Comparison of ENCODE assay signal across 26 cellular contexts in genomic region chr22:24526191-24526590, GRCh38. TPM values are rescaled to one million over a fixed set of nuclear protein-coding genes. Genes with fewer than 3 reads are reported as not detected.
"Had no signal": no experiment of that assay in that cellular context is flagged by ENCODE, and none has a peak within 500 bp of the region (broad histone marks: within the 10 kb centered on the region; RNA-seq: fewer than 3 reads in every experiment).

No MANE protein-coding gene starts in this region.

- H3K27ac Mint-ChIP-seq: activated CD4-positive, alpha-beta memory T cell treated with anti-CD3 and anti-CD28 coated beads, Interleukin-2, amount 10 ng/mL, durations not matched to agents 7 days and 5 days; activated CD4-positive, alpha-beta T cell treated with anti-CD3 and anti-CD28 coated beads, Interleukin-2, amount 10 ng/mL, durations not matched to agents 24 days and 14 days; activated naive CD4-positive, alpha-beta T cell treated with anti-CD3 and anti-CD28 coated beads, Interleukin-2, amount 50 U/mL, for 24 hours; activated naive CD8-positive, alpha-beta T cell treated with anti-CD3 and anti-CD28 coated beads, Interleukin-2, amount 50 U/mL, for 24 hours; dendritic cell treated with granulocyte-macrophage colony-stimulating factor and Interleukin-4, amounts not matched to agents 40 ng/mL and 50 ng/mL, for 4 days; nephron progenitor cell; progenitor cell of endocrine pancreas; stimulated activated effector memory CD8-positive, alpha-beta T cell treated with anti-CD3 and anti-CD28 coated beads, Interleukin-12 subunit alpha, Interleukin-12 subunit beta, amount 100 ng/mL, for 72 hours; stimulated activated naive CD8-positive, alpha-beta T cell treated with anti-CD3 and anti-CD28 coated beads, Interleukin-15, amount 100 ng/mL, for 72 hours; T-helper 1 cell treated with Interleukin-12 subunit alpha and Interleukin-12 subunit beta and Interleukin-4 antibody, amounts not matched to agents 30 μg/mL and 1 μg/mL, for 36 hours had no signal

- H3K4me3 ChIP-seq: esophagus muscularis mucosa, ovary, sigmoid colon, upper lobe of right lung had no signal

- H3K36me3 ChIP-seq: esophagus muscularis mucosa, ovary, sigmoid colon, upper lobe of right lung had no signal

- H3K27me3 ChIP-seq: esophagus muscularis mucosa, neutrophil, ovary, sigmoid colon, upper lobe of right lung had no signal

- H3K36me3 Mint-ChIP-seq: activated naive CD4-positive, alpha-beta T cell treated with anti-CD3 and anti-CD28 coated beads, Interleukin-2, amount 50 U/mL, for 24 hours; naive B cell; stimulated activated effector memory CD8-positive, alpha-beta T cell treated with anti-CD3 and anti-CD28 coated beads, Interleukin-12 subunit alpha, Interleukin-12 subunit beta, amount 100 ng/mL, for 72 hours had no signal

- H3K27ac ChIP-seq: esophagus muscularis mucosa, ovary, sigmoid colon, upper lobe of right lung, VCaP had no signal

- H3K4me3 Mint-ChIP-seq: activated CD4-positive, alpha-beta memory T cell treated with anti-CD3 and anti-CD28 coated beads, Interleukin-2, amount 10 ng/mL, durations not matched to agents 7 days and 5 days; activated CD4-positive, alpha-beta T cell treated with anti-CD3 and anti-CD28 coated beads, Interleukin-2, amount 10 ng/mL, durations not matched to agents 24 days and 14 days; activated naive CD4-positive, alpha-beta T cell treated with anti-CD3 and anti-CD28 coated beads, Interleukin-2, amount 50 U/mL, for 24 hours; activated naive CD8-positive, alpha-beta T cell treated with anti-CD3 and anti-CD28 coated beads, Interleukin-2, amount 50 U/mL, for 24 hours; activated T-cell treated with anti-CD3 and anti-CD28 coated beads, Interleukin-2, amount 50 U/mL, for 4 hours; activated T-helper 17 cell treated with anti-CD3 and anti-CD28 coated beads, Interleukin-2, amount 50 U/mL, for 72 hours; central memory CD8-positive, alpha-beta T cell; dendritic cell treated with granulocyte-macrophage colony-stimulating factor and Interleukin-4, amounts not matched to agents 40 ng/mL and 50 ng/mL, for 4 days; nephron progenitor cell; stimulated activated effector memory CD8-positive, alpha-beta T cell treated with anti-CD3 and anti-CD28 coated beads, Interleukin-12 subunit alpha, Interleukin-12 subunit beta, amount 100 ng/mL, for 72 hours; stimulated activated naive CD8-positive, alpha-beta T cell treated with anti-CD3 and anti-CD28 coated beads, Interleukin-15, amount 100 ng/mL, for 72 hours; T-helper 1 cell treated with Interleukin-12 subunit alpha and Interleukin-12 subunit beta and Interleukin-4 antibody, amounts not matched to agents 30 μg/mL and 1 μg/mL, for 36 hours had no signal

- DNase-seq: activated CD4-positive, alpha-beta memory T cell treated with anti-CD3 and anti-CD28 coated beads, Interleukin-2, amount 10 ng/mL, durations not matched to agents 7 days and 5 days; activated gamma-delta T cell treated with Interleukin-2 at 50 U/mL for 16 hours; foreskin melanocyte; mammary epithelial cell; small intestine had no signal

- H3K9me3 ChIP-seq: esophagus muscularis mucosa, neutrophil, ovary, sigmoid colon, upper lobe of right lung had no signal

- H3K9me3 Mint-ChIP-seq: activated CD4-positive, alpha-beta memory T cell treated with anti-CD3 and anti-CD28 coated beads, Interleukin-2, amount 10 ng/mL, durations not matched to agents 7 days and 5 days; activated CD4-positive, alpha-beta T cell treated with anti-CD3 and anti-CD28 coated beads, Interleukin-2, amount 10 ng/mL, durations not matched to agents 24 days and 14 days; activated naive CD4-positive, alpha-beta T cell treated with anti-CD3 and anti-CD28 coated beads, Interleukin-2, amount 50 U/mL, for 24 hours; activated naive CD8-positive, alpha-beta T cell treated with anti-CD3 and anti-CD28 coated beads, Interleukin-2, amount 50 U/mL, for 24 hours; activated T-cell treated with anti-CD3 and anti-CD28 coated beads, Interleukin-2, amount 50 U/mL, for 4 hours; activated T-helper 17 cell treated with anti-CD3 and anti-CD28 coated beads, Interleukin-2, amount 50 U/mL, for 72 hours; central memory CD8-positive, alpha-beta T cell; dendritic cell treated with granulocyte-macrophage colony-stimulating factor and Interleukin-4, amounts not matched to agents 40 ng/mL and 50 ng/mL, for 4 days; naive B cell; nephron progenitor cell; stimulated activated effector memory CD8-positive, alpha-beta T cell treated with anti-CD3 and anti-CD28 coated beads, Interleukin-12 subunit alpha, Interleukin-12 subunit beta, amount 100 ng/mL, for 72 hours; stimulated activated naive CD8-positive, alpha-beta T cell treated with anti-CD3 and anti-CD28 coated beads, Interleukin-15, amount 100 ng/mL, for 72 hours; T-helper 1 cell treated with Interleukin-12 subunit alpha and Interleukin-12 subunit beta and Interleukin-4 antibody, amounts not matched to agents 30 μg/mL and 1 μg/mL, for 36 hours had no signal

- H3K27me3 Mint-ChIP-seq: activated naive CD4-positive, alpha-beta T cell treated with anti-CD3 and anti-CD28 coated beads, Interleukin-2, amount 50 U/mL, for 24 hours; activated T-helper 17 cell treated with anti-CD3 and anti-CD28 coated beads, Interleukin-2, amount 50 U/mL, for 72 hours; central memory CD8-positive, alpha-beta T cell; progenitor cell of endocrine pancreas; stimulated activated naive CD8-positive, alpha-beta T cell treated with anti-CD3 and anti-CD28 coated beads, Interleukin-15, amount 100 ng/mL, for 72 hours had no signal

RNA-seq across cellular contexts. Expression of gene UPB1, which starts 31.1 kb away (rescaled TPM):
- total RNA-seq: bronchial epithelial cell, mammary epithelial cell, renal cortical epithelial cell had no signal
- polyA plus RNA-seq: mammary epithelial cell had no signal
